Comparison of ENCODE assay signal across 1 cellular context in the genomic region with DNA sequence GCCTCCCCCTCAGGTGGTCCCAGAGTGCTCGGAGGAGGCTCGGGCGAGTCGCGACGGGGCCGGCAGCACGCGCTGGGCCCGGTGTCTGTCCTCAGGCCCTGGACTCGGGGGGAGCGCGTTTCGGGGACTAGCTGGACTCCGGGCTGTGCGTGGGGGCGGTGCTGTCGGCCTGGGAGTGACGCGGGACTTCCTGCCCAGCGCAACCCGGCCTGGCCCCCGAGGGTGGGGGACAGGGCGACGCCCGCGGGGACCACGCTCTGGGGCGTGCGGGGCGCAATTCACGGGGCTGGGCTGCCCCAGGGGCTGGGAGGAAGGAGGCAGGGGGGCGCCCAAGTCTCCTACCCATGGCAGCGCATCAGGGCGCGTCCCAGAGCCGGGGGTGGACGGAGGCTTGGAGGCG.
TF ChIP-seq lines count a peak whose summit lies in the region.

No MANE protein-coding gene starts in this region.

TF ChIP-seq in IMR-90, 13 proteins besides CTCF, POLR2A, EP300 and RAD21:
- TF ChIP-seq RFX5 (IDR thresholded peaks at IDR 0.05; ENCODE audit: low read depth, low read length), result no peak
- TF ChIP-seq CEBPB (IDR thresholded peaks at IDR 0.05; ENCODE audit: low read depth, low read length), result no peak
- TF ChIP-seq MAZ (IDR thresholded peaks at IDR 0.05; ENCODE audit: borderline replicate concordance, low read depth, low read length), result no peak
- TF ChIP-seq USF2 (IDR thresholded peaks at IDR 0.05; ENCODE audit: low read depth, low read length), result no peak
- TF ChIP-seq CHD1 (IDR thresholded peaks at IDR 0.05; ENCODE audit: low read depth, low read length), result no peak
- TF ChIP-seq NFE2L2 (IDR thresholded peaks at IDR 0.05; ENCODE audit: low read depth, low read length), result no peak
- TF ChIP-seq FOS (IDR thresholded peaks at IDR 0.05; ENCODE audit: low read depth, low read length), result no peak
- TF ChIP-seq ELK1 (IDR thresholded peaks at IDR 0.05; ENCODE audit: borderline replicate concordance, low read depth, low read length), result no peak
- TF ChIP-seq RCOR1 (IDR thresholded peaks at IDR 0.05; ENCODE audit: insufficient replicate concordance, low read length), result no peak
- TF ChIP-seq MAFK (IDR thresholded peaks at IDR 0.05; ENCODE audit: low read depth, low read length), result no peak
- TF ChIP-seq BHLHE40 (IDR thresholded peaks at IDR 0.05; ENCODE audit: low read depth, low read length), result no peak
- TF ChIP-seq SMC3 (IDR thresholded peaks at IDR 0.05; ENCODE audit: low read depth, low read length), result no peak
- no peak for TF ChIP-seq MXI1 (IDR thresholded peaks at IDR 0.05; ENCODE audit: borderline replicate concordance, low read depth, low read length)
